In the genomic region with DNA sequence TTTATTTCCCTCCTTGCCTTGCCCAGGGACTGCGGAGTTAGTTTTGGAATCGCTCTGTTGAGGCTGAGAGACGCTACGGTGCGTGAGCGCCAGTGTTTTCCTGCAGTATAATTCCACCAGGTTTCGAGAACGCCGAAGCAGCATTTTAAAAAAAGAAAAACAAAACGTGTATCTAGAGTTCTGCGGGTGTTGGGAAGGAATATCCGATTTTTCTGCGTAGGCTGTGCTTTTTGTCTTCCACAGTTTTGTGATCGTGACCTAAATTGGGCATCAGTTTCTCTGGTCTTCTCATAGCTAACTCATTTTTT, we compare ENCODE assay signal across 8 cellular contexts. TPM values are rescaled to one million over a fixed set of nuclear protein-coding genes. Genes with fewer than 3 reads are reported as not detected.
DNase-seq lines count a peak whose midpoint lies in the region; ATAC-seq and TF ChIP-seq lines count a peak whose summit lies in the region.

No MANE protein-coding gene starts in this region.

- peak; percentile 6 for ATAC-seq in GM18870 (IDR thresholded peaks at IDR 0.05; ENCODE audit: unreplicated experiment)
- no peak for ATAC-seq in HG03432 (IDR thresholded peaks at IDR 0.05; ENCODE audit: unreplicated experiment)

- no peak for TF ChIP-seq CTCF in RWPE1 (conservative IDR thresholded peaks at IDR 0.05; ENCODE audit: low read depth)
- no peak for TF ChIP-seq CTCF in fibroblast of lung (conservative IDR thresholded peaks at IDR 0.05 in 1 of 2, IDR thresholded peaks at IDR 0.05 in 1 of 2; ENCODE audit: low read depth in 1 of 2, low read length in 2 of 2)
- TF ChIP-seq CTCF in sigmoid colon (IDR thresholded peaks at IDR 0.05): no peak

- no peaks in the 10 kb centered on the region for H3K27me3 ChIP-seq in fibroblast of lung (ENCODE audit: control insufficient read depth, insufficient read depth, low read length)
- H3K27me3 ChIP-seq in sigmoid colon: no peaks in the 10 kb centered on the region

- intact Hi-C loops in sigmoid colon (cut with DNase I): loop anchor here (1.0 to 10.0 kb wide), 4 partner anchors 315 to 1342 kb away; a partner anchor contains a TSS

- H2AFZ ChIP-seq in fibroblast of lung (ENCODE audit: low read length): peak overlapping the region; percentile 83

- no peak for TF ChIP-seq POLR2A in sigmoid colon (IDR thresholded peaks at IDR 0.05)

- H4K20me1 ChIP-seq in fibroblast of lung (ENCODE audit: control insufficient read depth, extremely low read depth, insufficient read depth, low read length): no peaks in the 10 kb centered on the region

- peak overlapping the region; percentile 49 for H3K4me2 ChIP-seq in fibroblast of lung (ENCODE audit: extremely low read depth, insufficient read depth, low read length)

- DNase-seq in RWPE1 (ENCODE audit: low spot score) (no peak), fibroblast of lung (ENCODE audit: low read depth in 2 of 2) (no peak), sigmoid colon (no peak), occipital lobe (lab: John Stamatoyannopoulos, UW) (no peak), NCI-H345 treated with DMSO at 0.1 percent for 48 hours (lab: John Stamatoyannopoulos, UW; ENCODE audit: unreplicated experiment) (no peak), NCI-H2196 (lab: John Stamatoyannopoulos, UW; ENCODE audit: unreplicated experiment) (no peak)

- H3K36me3 ChIP-seq in fibroblast of lung (ENCODE audit: control insufficient read depth, insufficient read depth, low read length) (no peaks in the 10 kb centered on the region), sigmoid colon (no peaks in the 10 kb centered on the region)

- no peak for TF ChIP-seq EP300 in sigmoid colon (IDR thresholded peaks at IDR 0.05)

- peaks cover 46% of the 10 kb centered on the region for H3K79me2 ChIP-seq in fibroblast of lung (ENCODE audit: control insufficient read depth, insufficient read depth, low read length)

- H3K27ac ChIP-seq in RWPE1: peak overlapping the region; percentile 98
- peak overlapping the region; percentile 93 for H3K27ac ChIP-seq in fibroblast of lung (ENCODE audit: insufficient read depth, low read length)
- peak overlapping the region; percentile 90 to 99 (median 97) for H3K27ac ChIP-seq in sigmoid colon

- CTCF ChIA-PET in RWPE1 (lab: Yijun Ruan, JAX): interaction anchor here (0.6 kb wide), 1 partner anchor 28 kb away, joined by 3 read pairs; no protein-coding TSS in a partner anchor

- H3K4me3 ChIP-seq in fibroblast of lung (replicated peaks in 1 of 4; ENCODE audit: control extremely low read depth in 1 of 4, insufficient read depth in 1 of 4, low read depth in 3 of 4, low read length in 4 of 4) (peak overlapping the region; percentile 70 to 100 (median 92)), sigmoid colon (peak overlapping the region; percentile 65 to 97 (median 82))

- H3K4me1 ChIP-seq in fibroblast of lung (ENCODE audit: control insufficient read depth, extremely low read depth, insufficient read depth, low read length): no peaks in the 10 kb centered on the region
- peaks cover 0 to 15% (median 15%) of the 10 kb centered on the region in 4 donors for H3K4me1 ChIP-seq in sigmoid colon

- 0% methylated on average over 14 of the region's 14 CpGs for WGBS in sigmoid colon, 2 donors

- H3K9me3 ChIP-seq in fibroblast of lung (ENCODE audit: control insufficient read depth, insufficient read depth, low read depth, low read length) (no peaks in the 10 kb centered on the region), sigmoid colon (no peaks in the 10 kb centered on the region)

- POLR2A ChIA-PET in RWPE1 (lab: Yijun Ruan, JAX; ENCODE audit: low non-redundant PET): no interaction called here

- peak overlapping the region; percentile 91 for H3K9ac ChIP-seq in fibroblast of lung (ENCODE audit: insufficient read depth, low read length)

RNA-seq across cellular contexts. Expression of a gene that starts 0.8 kb away (rescaled TPM):
- total RNA-seq in fibroblast of lung: 51.4 and 59.6 TPM in 2 replicates
- 56.3 and 77.9 TPM in 2 replicates for polyA plus RNA-seq in fibroblast of lung
- 40.1 and 50.8 TPM in 2 replicates for polyA plus RNA-seq in fibroblast of lung (2012)
- 35.4 and 49.0 TPM in 2 replicates for polyA minus RNA-seq in fibroblast of lung (ENCODE audit: low replicate concordance)
- 10 to 100 TPM; 67.3 to 77.2 (median 72.6) TPM for total RNA-seq in sigmoid colon
- 10 to 100 TPM; 13.8 to 28.2 (median 24.5) TPM for polyA plus RNA-seq in sigmoid colon
- total RNA-seq in occipital lobe: 215 TPM
